33 cellular contexts compared by ENCODE assay signal in the genomic region with DNA sequence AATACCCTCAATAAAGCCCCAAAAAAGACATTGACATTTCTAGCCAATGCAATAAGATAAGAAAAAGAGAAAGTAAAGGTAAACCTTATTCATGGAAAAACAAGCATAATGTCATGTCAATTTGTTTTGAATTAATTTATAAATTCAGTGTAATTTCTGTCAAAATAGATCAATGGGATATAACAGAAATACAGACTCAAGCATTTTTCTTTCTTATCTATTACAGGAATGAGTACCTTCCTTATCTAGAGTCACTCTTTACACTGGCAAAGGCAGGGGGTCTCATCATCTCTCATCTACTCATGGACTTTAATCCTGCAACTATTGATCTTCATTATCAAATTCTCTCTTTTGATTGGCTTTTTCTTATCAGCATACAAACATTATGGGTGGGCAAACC.
"Had no signal": no experiment of that assay in that cellular context is flagged by ENCODE, and none has a peak within 500 bp of the region (broad histone marks: within the 10 kb centered on the region; RNA-seq: fewer than 3 reads in every experiment).

No MANE protein-coding gene starts in this region.

- H3K27ac ChIP-seq: adrenal gland, ascending aorta, body of pancreas, brain microvascular endothelial cell, breast epithelium, cardiac muscle cell had no signal

- H3K36me3 ChIP-seq: adrenal gland, ascending aorta, brain microvascular endothelial cell, breast epithelium, cardiac muscle cell had no signal

- ATAC-seq: activated naive CD4-positive, alpha-beta T cell treated with anti-CD3 and anti-CD28 coated beads, Interleukin-2, amount 50 U/mL, for 72 hours; activated naive CD8-positive, alpha-beta T cell treated with anti-CD3 and anti-CD28 coated beads, Interleukin-2, amount 50 U/mL, for 24 hours; activated T-cell treated with anti-CD3 and anti-CD28 coated beads, Interleukin-2, amount 50 U/mL, for 4 hours; activated T-cell treated with anti-CD3 and anti-CD28 coated beads, Interleukin-2, amount 50 U/mL, for 72 hours; activated T-helper 17 cell treated with anti-CD3 and anti-CD28 coated beads, Interleukin-2, amount 50 U/mL, for 72 hours; body of pancreas had no signal

- H3K27me3 ChIP-seq: adrenal gland, ascending aorta, body of pancreas, cardiac muscle cell had no signal

- H3K4me3 ChIP-seq: adrenal gland, ascending aorta, body of pancreas, breast epithelium, cardiac muscle cell had no signal

- DNase-seq: activated effector memory CD4-positive, alpha-beta T cell treated with anti-CD3 and anti-CD28 coated beads, Interleukin-2, amount 50 U/mL, for 16 hours; activated effector memory CD4-positive, alpha-beta T cell treated with Interleukin-2 at 50 U/mL for 16 hours; activated gamma-delta T cell; activated gamma-delta T cell treated with Interleukin-2 at 50 U/mL for 16 hours; activated naive CD4-positive, alpha-beta T cell; activated naive CD4-positive, alpha-beta T cell treated with anti-CD3 and anti-CD28 coated beads for 36 hours; activated naive CD4-positive, alpha-beta T cell treated with anti-CD3 and anti-CD28 coated beads, Interleukin-2, amount 10 ng/mL, durations not matched to agents 7 days and 5 days; activated naive CD4-positive, alpha-beta T cell treated with anti-CD3 and anti-CD28 coated beads, Interleukin-2, amount 50 U/mL, for 16 hours; activated naive CD4-positive, alpha-beta T cell treated with Interleukin-2 at 50 U/mL for 16 hours; activated naive CD8-positive, alpha-beta T cell treated with anti-CD3 and anti-CD28 coated beads for 36 hours; activated naive CD8-positive, alpha-beta T cell treated with anti-CD3 and anti-CD28 coated beads, Interleukin-2, amount 10 ng/mL, durations not matched to agents 7 days and 5 days; activated naive CD8-positive, alpha-beta T cell treated with anti-CD3 and anti-CD28 coated beads, Interleukin-2, amount 50 U/mL, for 24 hours; activated T-cell treated with anti-CD3 and anti-CD28 coated beads, Interleukin-2, amount 50 U/mL, for 24 hours; activated T-cell treated with anti-CD3 and anti-CD28 coated beads, Interleukin-2, amount 50 U/mL, for 4 hours; activated T-cell treated with anti-CD3 and anti-CD28 coated beads, Interleukin-2, amount 50 U/mL, for 48 hours; activated T-cell treated with anti-CD3 and anti-CD28 coated beads, Interleukin-2, amount 50 U/mL, for 72 hours; adrenal gland; amniotic stem cell; amygdala; anterior cingulate cortex; aorta; body of pancreas; brain microvascular endothelial cell; caudate nucleus; central memory CD4-positive, alpha-beta T cell; cerebellar nuclear complex had no signal

- FAIRE-seq: astrocyte, bronchial epithelial cell had no signal

- H3K9me3 ChIP-seq: adrenal gland, ascending aorta, breast epithelium had no signal

- H3K4me1 ChIP-seq: adrenal gland, ascending aorta, body of pancreas, breast epithelium had no signal
